In the genomic region with DNA sequence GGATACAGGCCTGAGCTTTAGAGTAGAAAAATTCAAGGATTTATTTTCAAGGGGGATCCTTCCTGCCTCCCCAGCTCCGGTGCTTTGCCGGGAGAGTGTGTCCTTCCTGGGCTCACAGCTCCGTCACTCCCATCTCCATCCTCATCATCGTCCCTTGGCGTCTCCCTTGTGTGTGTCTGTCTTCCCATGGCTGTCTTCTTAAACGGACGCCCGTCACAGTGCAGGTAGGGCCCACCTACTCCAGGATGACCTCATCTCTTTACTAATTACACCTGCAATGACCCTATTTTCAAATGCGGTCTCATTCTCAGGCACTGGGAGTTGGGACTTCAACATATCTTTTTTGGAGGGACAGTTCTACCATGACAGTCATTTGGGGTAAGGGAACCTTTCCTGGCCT, we compare ENCODE assay signal across 31 cellular contexts.
"Had no signal": no experiment of that assay in that cellular context is flagged by ENCODE, and none has a peak within 500 bp of the region (broad histone marks: within the 10 kb centered on the region; RNA-seq: fewer than 3 reads in every experiment).

No MANE protein-coding gene starts in this region.

- ATAC-seq: activated CD4-positive, alpha-beta T cell treated with anti-CD3 and anti-CD28 coated beads for 36 hours; activated CD4-positive, CD25-positive, alpha-beta regulatory T cell treated with anti-CD3 and anti-CD28 coated beads, Interleukin-2, amount 50 U/mL, for 24 hours; activated CD8-positive, alpha-beta memory T cell treated with anti-CD3 and anti-CD28 coated beads, Interleukin-2, amount 10 ng/mL, durations not matched to agents 7 days and 5 days; activated CD8-positive, alpha-beta T cell treated with anti-CD3 and anti-CD28 coated beads, Interleukin-2, amount 10 ng/mL, durations not matched to agents 7 days and 5 days; activated naive CD8-positive, alpha-beta T cell treated with anti-CD3 and anti-CD28 coated beads, Interleukin-2, amount 50 U/mL, for 24 hours; WTC11 had no signal

- H3K27me3 ChIP-seq: ascending aorta, cardiac muscle cell had no signal

- H3K4me3 ChIP-seq: ascending aorta, cardiac muscle cell had no signal

- DNase-seq: activated CD4-positive, alpha-beta memory T cell treated with anti-CD3 and anti-CD28 coated beads, Interleukin-2, amount 10 ng/mL, durations not matched to agents 7 days and 5 days; activated CD4-positive, alpha-beta T cell treated with anti-CD3 and anti-CD28 coated beads for 1 hour; activated CD4-positive, alpha-beta T cell treated with anti-CD3 and anti-CD28 coated beads for 36 hours; activated CD4-positive, alpha-beta T cell treated with anti-CD3 and anti-CD28 coated beads for 48 hours; activated CD4-positive, alpha-beta T cell treated with anti-CD3 and anti-CD28 coated beads, Interleukin-2, amount 10 ng/mL, durations not matched to agents 7 days and 5 days; activated CD4-positive, alpha-beta T cell treated with anti-CD3 and anti-CD28 coated beads, Interleukin-2, amount 50 U/mL, for 48 hours; activated CD4-positive, CD25-positive, alpha-beta regulatory T cell; activated CD8-positive, alpha-beta memory T cell treated with anti-CD3 and anti-CD28 coated beads, Interleukin-2, amount 10 ng/mL, durations not matched to agents 7 days and 5 days; activated CD8-positive, alpha-beta memory T cell treated with anti-CD3 and anti-CD28 coated beads, Interleukin-2, amount 50 U/mL, for 48 hours; activated CD8-positive, alpha-beta T cell treated with anti-CD3 and anti-CD28 coated beads, Interleukin-2, amount 10 ng/mL, durations not matched to agents 7 days and 5 days; activated effector memory CD4-positive, alpha-beta T cell treated with Interleukin-2 at 50 U/mL for 16 hours; activated gamma-delta T cell; activated naive CD4-positive, alpha-beta T cell treated with anti-CD3 and anti-CD28 coated beads, Interleukin-2, amount 10 ng/mL, durations not matched to agents 7 days and 5 days; activated naive CD4-positive, alpha-beta T cell treated with Interleukin-2 at 50 U/mL for 16 hours; activated naive CD8-positive, alpha-beta T cell treated with anti-CD3 and anti-CD28 coated beads, Interleukin-2, amount 10 ng/mL, durations not matched to agents 7 days and 5 days; activated naive CD8-positive, alpha-beta T cell treated with anti-CD3 and anti-CD28 coated beads, Interleukin-2, amount 50 U/mL, for 24 hours; activated T-cell treated with anti-CD3 and anti-CD28 coated beads, Interleukin-2, amount 50 U/mL, for 24 hours; activated T-cell treated with anti-CD3 and anti-CD28 coated beads, Interleukin-2, amount 50 U/mL, for 48 hours; amygdala; anterior cingulate cortex; caudate nucleus; cerebellar nuclear complex; T-helper 1 cell; T-helper 2 cell; T-helper 9 cell; WERI-Rb-1 had no signal

- H3K4me1 ChIP-seq: ascending aorta had no signal

- H3K27ac ChIP-seq: ascending aorta, cardiac muscle cell, WERI-Rb-1 had no signal

- H3K36me3 ChIP-seq: ascending aorta, cardiac muscle cell, WERI-Rb-1 had no signal

- FAIRE-seq: bronchial epithelial cell had no signal

- H3K9me3 ChIP-seq: ascending aorta had no signal
